ENCODE assay signal across 9 cellular contexts in genomic region chr7:106050002-106050742, GRCh38.
A peak's percentile ranks its signal among the peaks of the same experiment; 100 is the strongest.
DNase-seq lines count a peak whose midpoint lies in the region; ATAC-seq and TF ChIP-seq lines count a peak whose summit lies in the region.
"Had no signal": no experiment of that assay in that cellular context is flagged by ENCODE, and none has a peak within 500 bp of the region (broad histone marks: within the 10 kb centered on the region; RNA-seq: fewer than 3 reads in every experiment).

No MANE protein-coding gene starts in this region.

- no peak for ATAC-seq in naive B cell (ENCODE audit: low read depth in 2 of 2)

- H3K27me3 Mint-ChIP-seq in naive B cell, result no peaks in the 10 kb centered on the region
- peaks cover 33% of the 10 kb centered on the region for H3K27me3 Mint-ChIP-seq in activated T-helper 2 cell treated with anti-CD3 and anti-CD28 coated beads, Interferon-gamma antibody, Interleukin-2, Interleukin-4, amounts not matched to agents 10 μg/mL and 5 μg/mL and 100 μg/mL, durations not matched to agents 14 hours and 24 hours and 36 hours (ENCODE audit: low read depth)

- H3K4me1 Mint-ChIP-seq in naive B cell, result peaks cover 13 to 51% (median 14%) of the 10 kb centered on the region in 3 donors
- H3K4me1 Mint-ChIP-seq in activated T-helper 2 cell treated with anti-CD3 and anti-CD28 coated beads, Interferon-gamma antibody, Interleukin-2, Interleukin-4, amounts not matched to agents 10 μg/mL and 5 μg/mL and 100 μg/mL, durations not matched to agents 14 hours and 24 hours and 36 hours (ENCODE audit: low read depth), result no peaks in the 10 kb centered on the region

- no peaks in the 10 kb centered on the region for H3K9me3 Mint-ChIP-seq in naive B cell
- no peaks in the 10 kb centered on the region for H3K9me3 Mint-ChIP-seq in activated T-helper 2 cell treated with anti-CD3 and anti-CD28 coated beads, Interferon-gamma antibody, Interleukin-2, Interleukin-4, amounts not matched to agents 10 μg/mL and 5 μg/mL and 100 μg/mL, durations not matched to agents 14 hours and 24 hours and 36 hours

- no peak overlapping the region for H3K4me3 Mint-ChIP-seq in naive B cell
- no peak overlapping the region for H3K4me3 Mint-ChIP-seq in activated T-helper 2 cell treated with anti-CD3 and anti-CD28 coated beads, Interferon-gamma antibody, Interleukin-2, Interleukin-4, amounts not matched to agents 10 μg/mL and 5 μg/mL and 100 μg/mL, durations not matched to agents 14 hours and 24 hours and 36 hours (ENCODE audit: low read depth)

- H3K27ac Mint-ChIP-seq in naive B cell, result peak overlapping the region in 4 of 6 donors; percentile 12 to 82 (median 56)
- H3K27ac Mint-ChIP-seq in activated T-helper 2 cell treated with anti-CD3 and anti-CD28 coated beads, Interferon-gamma antibody, Interleukin-2, Interleukin-4, amounts not matched to agents 10 μg/mL and 5 μg/mL and 100 μg/mL, durations not matched to agents 14 hours and 24 hours and 36 hours, result no peak overlapping the region

- intact Hi-C loops in activated T-helper 2 cell treated with anti-CD3 and anti-CD28 coated beads, Interferon-gamma antibody, Interleukin-2, Interleukin-4, amounts not matched to agents 10 μg/mL and 5 μg/mL and 100 μg/mL, durations not matched to agents 14 hours and 24 hours and 36 hours (cut with micrococcal nuclease), result no loop called here

- peak; percentile 51 to 57 for DNase-seq in AML-193 (lab: John Stamatoyannopoulos, UW)
- DNase-seq in dermis blood vessel endothelial cell, result peak; percentile 51
- no peak for DNase-seq in naive B cell
- DNase-seq in activated T-helper 2 cell treated with anti-CD3 and anti-CD28 coated beads, Interferon-gamma antibody, Interleukin-2, Interleukin-4, amounts not matched to agents 10 μg/mL and 5 μg/mL and 100 μg/mL, durations not matched to agents 14 hours and 24 hours and 36 hours (ENCODE audit: low spot score), result no peak
- no peak for DNase-seq in stimulated activated naive CD4-positive, alpha-beta T cell treated with Interleukin-2 at 50 U/mL for 16 hours (lab: John Stamatoyannopoulos, UW)
- DNase-seq in NCI-H2196 (lab: John Stamatoyannopoulos, UW; ENCODE audit: unreplicated experiment), result no peak
- no peak for DNase-seq in GM19240 (ENCODE audit: insufficient read length, low spot score)
- DNase-seq: GF-D8 had no signal

- TF ChIP-seq RAD21 in Ishikawa (IDR thresholded peaks at IDR 0.05; ENCODE audit: low read depth), result peak; percentile 28; the same call in 1 of the 2 replicates

- no peak for TF ChIP-seq EP300 in Ishikawa (IDR thresholded peaks at IDR 0.05; ENCODE audit: borderline replicate concordance)

- no peaks in the 10 kb centered on the region for H3K36me3 Mint-ChIP-seq in naive B cell
- H3K36me3 Mint-ChIP-seq in activated T-helper 2 cell treated with anti-CD3 and anti-CD28 coated beads, Interferon-gamma antibody, Interleukin-2, Interleukin-4, amounts not matched to agents 10 μg/mL and 5 μg/mL and 100 μg/mL, durations not matched to agents 14 hours and 24 hours and 36 hours (ENCODE audit: low read depth), result no peaks in the 10 kb centered on the region

TF ChIP-seq in Ishikawa, 13 proteins besides CTCF, POLR2A, EP300 and RAD21:
- TF ChIP-seq MAX (IDR thresholded peaks at IDR 0.05) (no peak), FOXM1 (IDR thresholded peaks at IDR 0.05; ENCODE audit: borderline replicate concordance, low read depth) (no peak), TEAD4 (IDR thresholded peaks at IDR 0.05) (no peak), YY1 (IDR thresholded peaks at IDR 0.05; ENCODE audit: low read depth) (no peak), CREB1 (IDR thresholded peaks at IDR 0.05; ENCODE audit: low read depth) (no peak), EGR1 (IDR thresholded peaks at IDR 0.05) (no peak), TAF1 (IDR thresholded peaks at IDR 0.05; ENCODE audit: low read depth) (no peak), NFIC (IDR thresholded peaks at IDR 0.05) (no peak), REST (IDR thresholded peaks at IDR 0.05; ENCODE audit: low read depth) (no peak), CEBPB (IDR thresholded peaks at IDR 0.05) (no peak), USF1 (IDR thresholded peaks at IDR 0.05) (no peak), ZBTB7A (IDR thresholded peaks at IDR 0.05; ENCODE audit: low read depth) (no peak), TCF12 (IDR thresholded peaks at IDR 0.05; ENCODE audit: low read depth) (no peak)

Comparison
In these comparisons a context has a peak if more than half of its experiments do, and no peak if none do; other contexts are left out.
1. DNase-seq: peak in AML-193 (2 of 2) and dermis blood vessel endothelial cell (single experiment); none in naive B cell (single experiment), activated T-helper 2 cell treated with anti-CD3 and anti-CD28 coated beads, Interferon-gamma antibody, Interleukin-2, Interleukin-4, amounts not matched to agents 10 μg/mL and 5 μg/mL and 100 μg/mL, durations not matched to agents 14 hours and 24 hours and 36 hours (single experiment), stimulated activated naive CD4-positive, alpha-beta T cell treated with Interleukin-2 at 50 U/mL for 16 hours (single experiment), NCI-H2196 (single experiment) and GM19240 (single experiment).